ENCODE assay signal across 18 cellular contexts in genomic region chr1:72851597-72851996, GRCh38.
"Had no signal": no experiment of that assay in that cellular context is flagged by ENCODE, and none has a peak within 500 bp of the region (broad histone marks: within the 10 kb centered on the region; RNA-seq: fewer than 3 reads in every experiment).

No MANE protein-coding gene starts in this region.

- ATAC-seq: activated T-cell treated with anti-CD3 and anti-CD28 coated beads, Interleukin-2, amount 50 U/mL, for 4 hours; activated T-helper 17 cell treated with anti-CD3 and anti-CD28 coated beads, Interleukin-2, amount 50 U/mL, for 72 hours; PC-3; T-helper 17 cell had no signal

- DNase-seq: activated CD4-positive, alpha-beta memory T cell treated with anti-CD3 and anti-CD28 coated beads for 36 hours; activated CD4-positive, alpha-beta T cell treated with anti-CD3 and anti-CD28 coated beads, Interleukin-2, amount 10 ng/mL, durations not matched to agents 7 days and 5 days; activated CD4-positive, CD25-positive, alpha-beta regulatory T cell; activated CD8-positive, alpha-beta memory T cell treated with anti-CD3 and anti-CD28 coated beads for 24 hours; activated gamma-delta T cell; activated naive CD4-positive, alpha-beta T cell treated with anti-CD3 and anti-CD28 coated beads for 36 hours; activated T-cell treated with anti-CD3 and anti-CD28 coated beads, Interleukin-2, amount 50 U/mL, for 4 hours; amygdala; KG1; NCI-H1048; NCI-H2029 treated with DMSO at 0.1 percent for 48 hours; NCI-H446; NCI-H526 treated with DMSO at 0.1 percent for 48 hours; PC-3; SHP77 treated with DMSO at 0.1 percent for 48 hours; T-helper 17 cell; T-helper 9 cell had no signal
